ENCODE assay signal across 1 cellular context in the genomic region with DNA sequence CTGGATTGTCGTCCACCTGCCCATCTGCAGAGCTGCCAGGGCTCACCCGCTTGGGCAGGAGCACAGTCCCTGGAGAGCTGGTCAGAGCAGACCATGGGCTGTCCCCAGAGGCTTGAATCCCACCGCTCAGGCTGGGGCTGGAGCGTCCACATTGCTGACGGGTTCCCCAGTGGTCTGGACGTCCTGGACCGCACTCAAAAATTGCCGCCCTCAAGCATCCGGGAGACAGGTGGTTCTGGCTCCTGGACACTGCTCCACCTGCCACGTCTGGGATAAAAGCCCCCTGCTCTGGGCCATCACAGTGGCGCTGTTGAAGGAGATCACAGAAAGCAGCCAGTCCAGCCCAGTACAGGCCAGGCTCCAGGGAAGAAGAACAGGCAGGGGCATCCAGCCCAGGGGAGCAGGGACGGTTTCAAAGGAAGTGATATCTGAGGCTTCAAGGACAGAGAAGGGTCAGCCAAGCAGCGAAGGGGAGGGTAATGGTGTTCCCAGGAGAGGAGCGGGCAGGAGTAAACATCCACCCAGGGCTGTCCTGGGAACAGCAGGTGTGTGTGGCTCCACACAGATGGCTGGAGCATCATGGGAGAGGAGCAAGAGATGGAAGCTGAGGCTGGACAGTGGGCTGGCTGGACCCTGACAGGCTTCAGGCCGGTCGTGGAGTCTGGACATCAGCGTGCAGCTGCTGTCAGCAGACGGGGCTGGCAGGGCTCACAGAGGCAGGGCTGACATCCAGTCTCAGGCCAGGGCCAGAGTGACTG.
TF ChIP-seq lines count a peak whose summit lies in the region.

No MANE protein-coding gene starts in this region.

TF ChIP-seq in IMR-90, 13 proteins besides CTCF, POLR2A, EP300 and RAD21:
- TF ChIP-seq, protein P1, sequence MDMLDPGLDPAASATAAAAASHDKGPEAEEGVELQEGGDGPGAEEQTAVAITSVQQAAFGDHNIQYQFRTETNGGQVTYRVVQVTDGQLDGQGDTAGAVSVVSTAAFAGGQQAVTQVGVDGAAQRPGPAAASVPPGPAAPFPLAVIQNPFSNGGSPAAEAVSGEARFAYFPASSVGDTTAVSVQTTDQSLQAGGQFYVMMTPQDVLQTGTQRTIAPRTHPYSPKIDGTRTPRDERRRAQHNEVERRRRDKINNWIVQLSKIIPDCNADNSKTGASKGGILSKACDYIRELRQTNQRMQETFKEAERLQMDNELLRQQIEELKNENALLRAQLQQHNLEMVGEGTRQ (IDR thresholded peaks at IDR 0.05; ENCODE audit: low read depth, low read length) = no peak
- TF ChIP-seq NFE2L2 (IDR thresholded peaks at IDR 0.05; ENCODE audit: low read depth, low read length) (no peak), MAFK (IDR thresholded peaks at IDR 0.05; ENCODE audit: low read depth, low read length) (no peak), RFX5 (IDR thresholded peaks at IDR 0.05; ENCODE audit: low read depth, low read length) (no peak), CEBPB (IDR thresholded peaks at IDR 0.05; ENCODE audit: low read depth, low read length) (no peak), MAZ (IDR thresholded peaks at IDR 0.05; ENCODE audit: borderline replicate concordance, low read depth, low read length) (no peak), MXI1 (IDR thresholded peaks at IDR 0.05; ENCODE audit: borderline replicate concordance, low read depth, low read length) (no peak), SMC3 (IDR thresholded peaks at IDR 0.05; ENCODE audit: low read depth, low read length) (no peak), FOS (IDR thresholded peaks at IDR 0.05; ENCODE audit: low read depth, low read length) (no peak), RCOR1 (IDR thresholded peaks at IDR 0.05; ENCODE audit: insufficient replicate concordance, low read length) (no peak), CHD1 (IDR thresholded peaks at IDR 0.05; ENCODE audit: low read depth, low read length) (no peak), BHLHE40 (IDR thresholded peaks at IDR 0.05; ENCODE audit: low read depth, low read length) (no peak)
- TF ChIP-seq, protein P2, sequence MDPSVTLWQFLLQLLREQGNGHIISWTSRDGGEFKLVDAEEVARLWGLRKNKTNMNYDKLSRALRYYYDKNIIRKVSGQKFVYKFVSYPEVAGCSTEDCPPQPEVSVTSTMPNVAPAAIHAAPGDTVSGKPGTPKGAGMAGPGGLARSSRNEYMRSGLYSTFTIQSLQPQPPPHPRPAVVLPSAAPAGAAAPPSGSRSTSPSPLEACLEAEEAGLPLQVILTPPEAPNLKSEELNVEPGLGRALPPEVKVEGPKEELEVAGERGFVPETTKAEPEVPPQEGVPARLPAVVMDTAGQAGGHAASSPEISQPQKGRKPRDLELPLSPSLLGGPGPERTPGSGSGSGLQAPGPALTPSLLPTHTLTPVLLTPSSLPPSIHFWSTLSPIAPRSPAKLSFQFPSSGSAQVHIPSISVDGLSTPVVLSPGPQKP (IDR thresholded peaks at IDR 0.05; ENCODE audit: borderline replicate concordance, low read depth, low read length) = no peak
